9 cellular contexts compared by ENCODE assay signal in the genomic region with DNA sequence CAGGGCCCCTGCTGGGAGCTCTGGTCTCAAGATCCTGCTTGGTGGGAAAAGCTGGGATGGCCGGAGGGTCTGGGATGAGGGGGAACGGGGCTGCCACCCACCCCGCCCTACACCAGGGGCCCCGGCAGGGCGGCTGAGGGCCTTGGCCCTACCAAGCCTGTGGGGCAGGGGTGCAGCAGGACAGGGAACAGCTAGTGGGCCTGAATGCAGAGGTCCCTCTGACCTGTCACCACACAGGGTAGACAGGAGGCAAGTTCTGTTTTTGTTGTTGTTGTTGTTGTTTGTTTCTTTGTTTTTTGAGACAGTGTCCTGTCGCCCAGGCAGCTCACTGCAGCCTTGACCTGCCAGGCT. TPM values are rescaled to one million over a fixed set of nuclear protein-coding genes. Genes with fewer than 3 reads are reported as not detected.
DNase-seq lines count a peak whose midpoint lies in the region; ATAC-seq and TF ChIP-seq lines count a peak whose summit lies in the region.
"Had no signal": no experiment of that assay in that cellular context is flagged by ENCODE, and none has a peak within 500 bp of the region (broad histone marks: within the 10 kb centered on the region; RNA-seq: fewer than 3 reads in every experiment).

No MANE protein-coding gene starts in this region.

- WGBS in spleen, 5 donors, result 24 to 57% (median 48%) methylated on average over 1 to 6 of the region's 6 CpGs

- H3K4me1 Mint-ChIP-seq in GM23338, result peaks cover 30% of the 10 kb centered on the region
- H3K4me1 Mint-ChIP-seq in activated CD4-positive, alpha-beta memory T cell treated with anti-CD3 and anti-CD28 coated beads for 36 hours (ENCODE audit: low read depth), result peaks cover 11% of the 10 kb centered on the region

- intact Hi-C loops in activated CD4-positive, alpha-beta memory T cell treated with anti-CD3 and anti-CD28 coated beads for 36 hours (cut with micrococcal nuclease), result no loop called here
- intact Hi-C loops in left ventricle myocardium inferior (cut with micrococcal nuclease) (no loop called here), spleen (cut with DNase I; ENCODE audit: low total_unique reads) (no loop called here)

- no peaks in the 10 kb centered on the region for H3K9me3 Mint-ChIP-seq in GM23338
- H3K9me3 Mint-ChIP-seq in activated CD4-positive, alpha-beta memory T cell treated with anti-CD3 and anti-CD28 coated beads for 36 hours, result no peaks in the 10 kb centered on the region

- H3K9me3 ChIP-seq in left ventricle myocardium inferior (replicated peaks), result no peaks in the 10 kb centered on the region
- no peaks in the 10 kb centered on the region for H3K9me3 ChIP-seq in spleen

- H3K27ac ChIP-seq in GM23338 (ENCODE audit: low read depth), result no peak overlapping the region
- H3K27ac ChIP-seq in left ventricle myocardium inferior (replicated peaks), result peak overlapping the region; percentile 50
- peak overlapping the region; percentile 14 to 89 (median 78) for H3K27ac ChIP-seq in spleen

- H3K27me3 ChIP-seq in GM23338 (ENCODE audit: insufficient read depth) (no peaks in the 10 kb centered on the region), left ventricle myocardium inferior (ENCODE audit: low read depth) (no peaks in the 10 kb centered on the region), spleen (replicated peaks in 1 of 7) (no peaks in the 10 kb centered on the region)

- H3K4me2 ChIP-seq in GM23338, result no peak overlapping the region

- peaks cover 4% of the 10 kb centered on the region; the same call in 1 of the 2 replicates for H3K4me1 ChIP-seq in GM23338 (ENCODE audit: insufficient read depth)
- peaks cover 34% of the 10 kb centered on the region for H3K4me1 ChIP-seq in left ventricle myocardium inferior
- peaks cover 4 to 82% (median 56%) of the 10 kb centered on the region in 6 donors for H3K4me1 ChIP-seq in spleen

- TF ChIP-seq CTCF in GM23338 (conservative IDR thresholded peaks at IDR 0.05; ENCODE audit: low read depth in 2 of 2) (no peak), left ventricle myocardium inferior (IDR thresholded peaks at IDR 0.05; ENCODE audit: borderline replicate concordance) (no peak), spleen (IDR thresholded peaks at IDR 0.05 in 8 of 11, conservative IDR thresholded peaks at IDR 0.05 in 3 of 11) (no peak)

- DNase-seq in GM23338 (ENCODE audit: low spot score), result no peak
- no peak for DNase-seq in activated CD4-positive, alpha-beta memory T cell treated with anti-CD3 and anti-CD28 coated beads for 36 hours
- DNase-seq in left ventricle myocardium inferior, result no peak
- DNase-seq in spleen, result no peak
- no peak for DNase-seq in COR-L47 (lab: John Stamatoyannopoulos, UW)
- DNase-seq in superior temporal gyrus (ENCODE audit: extremely low spot score), result no peak
- DNase-seq in NCI-H187 treated with DMSO at 0.1 percent for 48 hours (lab: John Stamatoyannopoulos, UW), result no peak
- DNase-seq: GOT3, NCI-H1048 had no signal

- no peak overlapping the region for H3K4me3 Mint-ChIP-seq in GM23338
- H3K4me3 Mint-ChIP-seq in activated CD4-positive, alpha-beta memory T cell treated with anti-CD3 and anti-CD28 coated beads for 36 hours, result peak overlapping the region; percentile 75

- H3F3A ChIP-seq in GM23338 (replicated peaks; ENCODE audit: low read depth), result no peaks in the 10 kb centered on the region

- no peaks in the 10 kb centered on the region for H4K20me1 ChIP-seq in GM23338 (replicated peaks; ENCODE audit: insufficient read depth)

- no peaks in the 10 kb centered on the region for H3K79me2 ChIP-seq in GM23338 (replicated peaks; ENCODE audit: insufficient read depth)

- peaks cover 5% of the 10 kb centered on the region for H3K27me3 Mint-ChIP-seq in GM23338 (ENCODE audit: insufficient read depth, low read depth, poor library complexity)
- no peaks in the 10 kb centered on the region for H3K27me3 Mint-ChIP-seq in activated CD4-positive, alpha-beta memory T cell treated with anti-CD3 and anti-CD28 coated beads for 36 hours

- H3K9me2 ChIP-seq in GM23338 (ENCODE audit: insufficient read depth), result no peaks in the 10 kb centered on the region

- H3K36me3 ChIP-seq in GM23338 (ENCODE audit: insufficient read depth) (no peaks in the 10 kb centered on the region), left ventricle myocardium inferior (peaks cover 5% of the 10 kb centered on the region), spleen (peaks cover 0 to 39% (median 6%) of the 10 kb centered on the region in 6 donors)

- peak; percentile 1 for ATAC-seq in GM23338

- H3K4me3 ChIP-seq in GM23338, result 0 out of 2 replicates have a peak overlapping the region, but pooled peaks have one; percentile 41
- H3K4me3 ChIP-seq in left ventricle myocardium inferior, result peak overlapping the region; percentile 60
- H3K4me3 ChIP-seq in spleen, result peak overlapping the region in 6 of 8 donors; percentile 31 to 74 (median 53)

- CTCF ChIA-PET in activated CD4-positive, alpha-beta memory T cell treated with anti-CD3 and anti-CD28 coated beads for 36 hours (lab: Charles Lee), result interaction anchor here (0.6 to 5.5 kb wide), 4 partner anchors 14 to 592 kb away, joined by 3 to 93 read pairs (median 4); partner anchors contain the start of genes ARHGAP4 and NAA10

- no peak overlapping the region for H2AFZ ChIP-seq in GM23338

- H3K27ac Mint-ChIP-seq in GM23338, result no peak overlapping the region
- H3K27ac Mint-ChIP-seq in activated CD4-positive, alpha-beta memory T cell treated with anti-CD3 and anti-CD28 coated beads for 36 hours, result no peak overlapping the region

- peaks cover 15% of the 10 kb centered on the region for H3K36me3 Mint-ChIP-seq in GM23338 (ENCODE audit: low read depth)
- H3K36me3 Mint-ChIP-seq in activated CD4-positive, alpha-beta memory T cell treated with anti-CD3 and anti-CD28 coated beads for 36 hours, result peaks cover 2% of the 10 kb centered on the region

- no peak for TF ChIP-seq POLR2A in spleen (IDR thresholded peaks at IDR 0.05)

- POLR2A ChIA-PET in activated CD4-positive, alpha-beta memory T cell treated with anti-CD3 and anti-CD28 coated beads for 36 hours (lab: Charles Lee), result interaction anchor here (0.5 to 3.9 kb wide), 3 partner anchors 16 to 190 kb away, joined by 3 to 21 read pairs (median 4); partner anchors contain the start of gene ARHGAP4

TF ChIP-seq in GM23338, 12 proteins besides CTCF, POLR2A, EP300 and RAD21 (continues in another document):
- TF ChIP-seq ZNF114 (CRISPR knock-in tag; IDR thresholded peaks at IDR 0.05), result no peak
- TF ChIP-seq NANOG (IDR thresholded peaks at IDR 0.05; ENCODE audit: borderline replicate concordance), result no peak
- TF ChIP-seq CREB1 (CRISPR knock-in tag; IDR thresholded peaks at IDR 0.05; ENCODE audit: low read depth), result no peak
- TF ChIP-seq POLR2AphosphoS5 (IDR thresholded peaks at IDR 0.05; ENCODE audit: low read depth), result no peak
- TF ChIP-seq ZNF331 (CRISPR knock-in tag; IDR thresholded peaks at IDR 0.05; ENCODE audit: low read depth), result no peak

RNA-seq across cellular contexts. Expression of gene RENBP, which starts 0.3 kb away (rescaled TPM):
- 8.6 and 10.3 TPM in 2 replicates for total RNA-seq in GM23338 (2014; rRNA removed; shearing (Covaris generic))
- polyA plus RNA-seq in GM23338 (2016; fragmentation: Nextera tagmentation; extraction: Ambion mirVana) (1.5 and 2.0 TPM in 2 replicates), spleen (10 to 100 TPM; 44.3 to 91.3 (median 47.9) TPM)
- total RNA-seq in activated CD4-positive, alpha-beta memory T cell treated with anti-CD3 and anti-CD28 coated beads for 36 hours, result 1 to 10 TPM; 8.2 to 8.4 TPM
- total RNA-seq in left ventricle myocardium inferior (7.5 TPM), spleen (100 to 1,000 TPM in 1 of 7 donors, 10 to 100 TPM in 6; 42.0 to 105 (median 63.6) TPM)

RNA-seq across cellular contexts. Expression of gene NAA10, which starts 9.9 kb away (rescaled TPM):
- total RNA-seq in GM23338 (2014; rRNA removed; shearing (Covaris generic)), result 112 and 136 TPM in 2 replicates
- polyA plus RNA-seq in GM23338 (2016; fragmentation: Nextera tagmentation; extraction: Ambion mirVana) (140 and 145 TPM in 2 replicates), spleen (100 to 1,000 TPM; 123 to 174 (median 168) TPM)
- 100 to 1,000 TPM; 106 to 115 TPM for total RNA-seq in activated CD4-positive, alpha-beta memory T cell treated with anti-CD3 and anti-CD28 coated beads for 36 hours
- total RNA-seq in left ventricle myocardium inferior (67.1 TPM), spleen (10 to 100 TPM; 56.4 to 89.1 (median 85.5) TPM)

RNA-seq across cellular contexts. Expression of gene ARHGAP4, which starts 18.7 kb away (rescaled TPM):
- 57.8 and 59.5 TPM in 2 replicates for total RNA-seq in GM23338 (2014; rRNA removed; shearing (Covaris generic))
- polyA plus RNA-seq in GM23338 (2016; fragmentation: Nextera tagmentation; extraction: Ambion mirVana) (21.2 and 21.5 TPM in 2 replicates), spleen (100 to 1,000 TPM; 297 to 713 (median 635) TPM)
- total RNA-seq in activated CD4-positive, alpha-beta memory T cell treated with anti-CD3 and anti-CD28 coated beads for 36 hours, result 100 to 1,000 TPM; 151 to 160 TPM
- total RNA-seq in left ventricle myocardium inferior (10.0 TPM), spleen (100 to 1,000 TPM; 176 to 317 (median 236) TPM)

RNA-seq across cellular contexts. Expression of gene HCFC1, which starts 26.8 kb away (rescaled TPM):
- total RNA-seq in GM23338 (2014; rRNA removed; shearing (Covaris generic)), result 169 and 188 TPM in 2 replicates
- 33.0 and 33.2 TPM in 2 replicates for polyA plus RNA-seq in GM23338 (2016; fragmentation: Nextera tagmentation; extraction: Ambion mirVana)
- total RNA-seq in activated CD4-positive, alpha-beta memory T cell treated with anti-CD3 and anti-CD28 coated beads for 36 hours, result 10 to 100 TPM; 90.4 to 93.0 TPM
- total RNA-seq in left ventricle myocardium inferior, result 28.4 TPM
- 10 to 100 TPM; 50.6 to 86.5 (median 62.1) TPM for total RNA-seq in spleen
- 10 to 100 TPM in 2 of 3 donors, 1 to 10 TPM in 1; 9.5 to 22.7 (median 11.4) TPM for polyA plus RNA-seq in spleen

RNA-seq across cellular contexts. Expression of gene TMEM187, which starts 27.8 kb away (rescaled TPM):
- 4.4 and 9.7 TPM in 2 replicates for total RNA-seq in GM23338 (2014; rRNA removed; shearing (Covaris generic))
- polyA plus RNA-seq in GM23338 (2016; fragmentation: Nextera tagmentation; extraction: Ambion mirVana) (2.4 and 2.5 TPM in 2 replicates), spleen (1 to 10 TPM; 3.3 to 7.4 (median 4.9) TPM)
- 1 to 10 TPM; 8.6 to 9.1 TPM for total RNA-seq in activated CD4-positive, alpha-beta memory T cell treated with anti-CD3 and anti-CD28 coated beads for 36 hours
- total RNA-seq in left ventricle myocardium inferior (6.4 TPM), spleen (10 to 100 TPM in 1 of 7 donors, 1 to 10 TPM in 6; 2.0 to 12.2 (median 6.2) TPM)
